In the genomic region with DNA sequence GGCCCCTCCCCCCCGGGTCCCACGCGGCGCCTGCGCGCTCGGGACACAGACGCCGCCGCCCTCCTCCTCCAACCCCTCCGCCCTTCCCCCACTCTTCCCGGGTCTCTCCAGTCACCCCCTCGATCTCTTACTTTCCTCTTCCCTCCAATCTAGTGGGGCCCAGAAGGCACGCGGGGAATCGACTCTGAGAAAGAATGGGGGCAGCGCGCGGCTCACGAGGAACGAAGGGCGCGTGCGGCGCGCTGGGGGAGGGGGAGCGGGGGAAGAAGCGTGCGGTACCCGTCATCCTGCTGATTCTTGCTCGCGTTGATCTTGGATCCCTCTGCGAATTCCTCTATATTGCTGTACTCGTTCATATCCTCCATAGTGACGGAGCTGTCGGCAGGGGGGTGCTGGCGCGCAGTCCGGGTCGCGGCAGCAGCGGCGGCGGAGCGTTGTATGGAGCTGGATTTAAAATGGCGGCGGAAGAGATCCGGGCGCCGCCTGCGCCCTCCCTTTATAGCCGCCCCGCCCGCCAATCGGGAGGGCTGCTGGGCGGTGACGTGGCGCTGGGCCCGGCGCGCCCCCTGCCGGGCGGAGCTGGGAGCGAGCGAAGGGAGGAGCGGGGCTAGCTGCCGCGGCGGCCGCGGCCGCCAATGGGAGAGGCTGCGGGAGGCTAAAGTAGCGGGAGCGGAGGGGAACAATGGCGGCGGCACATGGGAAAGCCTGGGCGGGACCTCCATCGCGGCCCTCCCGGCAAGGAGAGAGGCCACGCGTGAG, we compare ENCODE assay signal across 8 cellular contexts. TPM values are rescaled to one million over a fixed set of nuclear protein-coding genes. Genes with fewer than 3 reads are reported as not detected.
DNase-seq lines count a peak whose midpoint lies in the region; ATAC-seq and TF ChIP-seq lines count a peak whose summit lies in the region.

No MANE protein-coding gene starts in this region.

- H3K36me3 Mint-ChIP-seq in chondrocyte (ENCODE audit: low read depth), result peaks cover 44% of the 10 kb centered on the region

- H3K9me3 ChIP-seq in BE2C, result no peaks in the 10 kb centered on the region

- no peaks in the 10 kb centered on the region for H3K27me3 ChIP-seq in BE2C

- peak overlapping the region; percentile 99 for H3K4me3 ChIP-seq in BE2C (ENCODE audit: low read depth, low read length)

- DNase-seq in BE2C, result peak; percentile 94
- DNase-seq in NCI-H446 treated with DMSO at 0.1 percent for 48 hours (lab: John Stamatoyannopoulos, UW), result peak; percentile 83
- peak; percentile 90 for DNase-seq in activated CD4-positive, alpha-beta T cell treated with anti-CD3 and anti-CD28 coated beads for 1 hour
- peak; percentile 96 for DNase-seq in chondrocyte (ENCODE audit: low spot score)
- peak; percentile 86 to 93 for DNase-seq in left colon
- peak; percentile 93 for DNase-seq in stimulated activated CD4-positive, alpha-beta T cell treated with anti-CD3 and anti-CD28 coated beads, Interleukin-1b, Interleukin-23, amount 100 ng/mL, for 48 hours

- H3K9me3 Mint-ChIP-seq in chondrocyte (ENCODE audit: low read depth), result no peaks in the 10 kb centered on the region

- H3K4me1 Mint-ChIP-seq in chondrocyte (ENCODE audit: low read depth), result peaks cover 67% of the 10 kb centered on the region

- H3K4me1 ChIP-seq in BE2C, result no peaks in the 10 kb centered on the region; the same call in 1 of the 2 replicates

- H3K27ac Mint-ChIP-seq in chondrocyte (ENCODE audit: unreplicated experiment), result peak overlapping the region; percentile 100

- peak; percentile 98 for TF ChIP-seq POLR2A in GM19193 (IDR thresholded peaks at IDR 0.05; ENCODE audit: extremely low read depth, insufficient read depth, insufficient read length)

- intact Hi-C loops in left colon (cut with DNase I, micrococcal nuclease), result loop anchor here (10.0 kb wide), 1 partner anchor 54 kb away; the partner anchor contains the start of gene HNRNPD (in 2 of the 2)

- peaks cover 64% of the 10 kb centered on the region for H3K36me3 ChIP-seq in BE2C

- ATAC-seq in HG03432 (IDR thresholded peaks at IDR 0.05; ENCODE audit: unreplicated experiment) (peak; percentile 56), left colon (peak; percentile 73)

- TF ChIP-seq CTCF in BE2C (IDR thresholded peaks at IDR 0.05; ENCODE audit: low read depth, low read length) (peak; percentile 68), chondrocyte (IDR thresholded peaks at IDR 0.05) (peak; percentile 95)

- peak overlapping the region; percentile 99 for H3K4me3 Mint-ChIP-seq in chondrocyte (ENCODE audit: unreplicated experiment)

- no peaks in the 10 kb centered on the region for H3K27me3 Mint-ChIP-seq in chondrocyte (ENCODE audit: low read depth)

RNA-seq across cellular contexts. Expression of gene HNRNPDL, which starts 1.1 kb away (rescaled TPM):
- polyA plus RNA-seq in BE2C (2012; ENCODE audit: insufficient read depth, insufficient read length, low read depth), result 221 TPM
- 206 to 325 TPM (median 211 TPM) in 3 replicates for total RNA-seq in chondrocyte
- 100 to 1,000 TPM in 1 of 2 donors, 10 to 100 TPM in 1; 88.4 to 109 TPM for total RNA-seq in left colon

RNA-seq across cellular contexts. Expression of gene ENOPH1, which starts 1.2 kb away (rescaled TPM):
- 56.3 TPM for polyA plus RNA-seq in BE2C (2012; ENCODE audit: insufficient read depth, insufficient read length, low read depth)
- 32.2 to 33.6 TPM (median 33.1 TPM) in 3 replicates for total RNA-seq in chondrocyte
- 10 to 100 TPM; 15.9 to 20.8 TPM for total RNA-seq in left colon

RNA-seq across cellular contexts. Expression of gene HNRNPD, which starts 55.4 kb away (rescaled TPM):
- 295 TPM for polyA plus RNA-seq in BE2C (2012; ENCODE audit: insufficient read depth, insufficient read length, low read depth)
- total RNA-seq in chondrocyte (124 to 177 TPM (median 127 TPM) in 3 replicates), left colon (100 to 1,000 TPM; 108 to 151 TPM)

Comparison
In these comparisons a context has a peak if more than half of its experiments do, and no peak if none do; other contexts are left out.
1. Peak in every context shown above with its lines: DNase-seq, ATAC-seq and H3K4me3 ChIP-seq.